8 cellular contexts compared by ENCODE assay signal in the genomic region with DNA sequence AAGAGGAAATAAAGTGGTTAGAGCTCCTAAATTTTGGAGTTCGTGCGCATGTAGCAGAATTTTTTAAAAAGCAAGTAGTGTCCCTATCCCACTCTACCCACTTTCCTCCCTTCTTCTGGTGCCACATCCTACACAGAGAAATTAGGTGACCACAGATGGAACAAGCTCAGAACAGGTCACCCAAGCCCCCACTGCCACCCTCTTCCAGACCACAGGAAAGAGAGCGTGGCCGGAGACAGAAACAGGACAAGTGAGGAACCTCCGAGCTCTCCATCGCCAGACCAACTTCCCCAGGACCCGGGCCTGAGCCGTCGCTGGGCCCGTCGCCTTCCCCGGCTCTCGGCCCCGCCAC. TPM values are rescaled to one million over a fixed set of nuclear protein-coding genes. Genes with fewer than 3 reads are reported as not detected.
DNase-seq lines count a peak whose midpoint lies in the region; ATAC-seq, FAIRE-seq and TF ChIP-seq lines count a peak whose summit lies in the region.

No MANE protein-coding gene starts in this region.

- no peaks in the 10 kb centered on the region for H3K27me3 ChIP-seq in adrenal gland
- no peaks in the 10 kb centered on the region for H3K27me3 ChIP-seq in lower lobe of right lung (ENCODE audit: low read depth)

- intact Hi-C loops in adrenal gland (cut with DNase I), result loop anchor here in 1 of 2 donors (5.0 kb wide), 1 partner anchor 69 kb away; no protein-coding TSS in a partner anchor
- intact Hi-C loops in lower lobe of right lung (cut with DNase I), result loop anchor here (10.0 kb wide), 1 partner anchor 71 kb away; no protein-coding TSS in a partner anchor

- ATAC-seq in HG02763 (IDR thresholded peaks at IDR 0.05; ENCODE audit: unreplicated experiment) (peak; percentile 22), lower lobe of right lung (no peak)

- no peak for TF ChIP-seq CTCF in C4-2B (conservative IDR thresholded peaks at IDR 0.05)
- no peak for TF ChIP-seq CTCF in adrenal gland (IDR thresholded peaks at IDR 0.05)
- no peak for TF ChIP-seq CTCF in lower lobe of right lung (IDR thresholded peaks at IDR 0.05)

- H3K36me3 ChIP-seq in adrenal gland (replicated peaks in 1 of 2) (no peaks in the 10 kb centered on the region), lower lobe of right lung (no peaks in the 10 kb centered on the region), urinary bladder (ENCODE audit: insufficient read depth) (no peaks in the 10 kb centered on the region)

- peak overlapping the region; percentile 31 to 95 (median 71) for H3K4me3 ChIP-seq in adrenal gland
- H3K4me3 ChIP-seq in lower lobe of right lung, result peak overlapping the region; percentile 89
- H3K4me3 ChIP-seq in urinary bladder (ENCODE audit: low read depth, low read length), result peak overlapping the region; percentile 92

- WGBS in adrenal gland, 4 donors, result 1 to 9% (median 3%) methylated on average over 4 to 14 of the region's 14 CpGs
- WGBS in urinary bladder, result 2% methylated on average over 14 of the region's 14 CpGs

- no peak for DNase-seq in adrenal gland
- no peak for DNase-seq in lower lobe of right lung
- DNase-seq in RCC 7860 (ENCODE audit: low spot score), result no peak
- no peak for DNase-seq in pons (ENCODE audit: low spot score)
- DNase-seq in COLO829 (ENCODE audit: low spot score), result no peak

- TF ChIP-seq POLR2A in adrenal gland (IDR thresholded peaks at IDR 0.05), result no peak

- no peak for FAIRE-seq in RCC 7860 (lab: Jason Lieb, UNC)

- peaks cover 5 to 47% of the 10 kb centered on the region in 2 donors for H3K4me1 ChIP-seq in adrenal gland (replicated peaks in 1 of 2)
- peaks cover 50% of the 10 kb centered on the region for H3K4me1 ChIP-seq in lower lobe of right lung
- no peaks in the 10 kb centered on the region for H3K4me1 ChIP-seq in urinary bladder (ENCODE audit: insufficient read depth)

- peak overlapping the region; percentile 92 for H3K27ac ChIP-seq in C4-2B
- H3K27ac ChIP-seq in adrenal gland, result peak overlapping the region; percentile 98 to 100 (median 99)
- H3K27ac ChIP-seq in lower lobe of right lung, result peak overlapping the region; percentile 98
- H3K27ac ChIP-seq in urinary bladder (ENCODE audit: low read depth), result peak overlapping the region; percentile 100

- H3K9me3 ChIP-seq in adrenal gland (replicated peaks in 1 of 3) (no peaks in the 10 kb centered on the region), lower lobe of right lung (no peaks in the 10 kb centered on the region)

RNA-seq across cellular contexts. Expression of a gene that starts 0.4 kb away (rescaled TPM):
- 1,000 to 10,000 TPM in 1 of 8 donors, 100 to 1,000 TPM in 5, 10 to 100 TPM in 2; 93.6 to 1,631 (median 117) TPM for total RNA-seq in adrenal gland
- polyA plus RNA-seq in adrenal gland, result 100 to 1,000 TPM in 1 of 3 donors, 10 to 100 TPM in 2; 38.3 to 361 (median 71.3) TPM
- total RNA-seq in lower lobe of right lung, result 114 TPM
- total RNA-seq in urinary bladder, result 30.5 TPM
- polyA plus RNA-seq in urinary bladder, result 29.8 TPM
